ENCODE assay signal across 18 cellular contexts in the genomic region with DNA sequence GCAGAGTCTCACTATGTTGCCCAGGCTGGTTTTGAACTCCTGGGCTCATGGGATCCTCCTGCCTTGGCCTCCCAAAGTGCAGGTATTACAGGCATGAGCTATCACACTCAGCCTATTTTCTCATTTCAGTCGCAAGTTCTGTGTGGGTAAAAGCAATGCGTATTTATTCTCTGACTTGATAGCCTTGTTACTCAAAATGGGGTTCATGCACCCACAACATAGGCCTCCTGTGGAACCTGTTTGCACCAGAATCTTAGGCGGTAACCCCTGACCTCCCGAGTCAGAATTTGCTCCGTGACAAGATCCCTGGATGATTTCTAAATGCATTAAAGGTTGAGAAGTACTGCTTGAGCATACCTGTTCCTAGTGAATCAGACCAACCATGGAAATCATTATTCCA. TPM values are rescaled to one million over a fixed set of nuclear protein-coding genes. Genes with fewer than 3 reads are reported as not detected.
DNase-seq lines count a peak whose midpoint lies in the region; ATAC-seq lines count a peak whose summit lies in the region.
"Had no signal": no experiment of that assay in that cellular context is flagged by ENCODE, and none has a peak within 500 bp of the region (broad histone marks: within the 10 kb centered on the region; RNA-seq: fewer than 3 reads in every experiment).

No MANE protein-coding gene starts in this region.

- peak overlapping the region in 5 of 11 experiments; percentile 61 to 77 (median 67); a peak in 6 of 22 replicates for H3K27ac ChIP-seq in BLaER1 treated with 17β-estradiol and CSF1 and Interleukin-3, amounts not matched to agents 10 nM and 100 nM
- H3K27ac ChIP-seq: epithelial cell of prostate, pancreas had no signal

- H3K27me3 Mint-ChIP-seq in activated CD4-positive, alpha-beta T cell treated with anti-CD3 and anti-CD28 coated beads for 36 hours = no peaks in the 10 kb centered on the region
- no peaks in the 10 kb centered on the region for H3K27me3 Mint-ChIP-seq in activated T-helper 1 cell treated with anti-CD3 and anti-CD28 coated beads, Interleukin-12 subunit alpha, Interleukin-12 subunit beta, Interleukin-2, Interleukin-4 antibody, amounts not matched to agents 30 ng/mL and 10 ng/mL and 1 ng/mL, durations not matched to agents 14 hours and 24 hours and 36 hours (ENCODE audit: insufficient read depth)

- H3K9me3 Mint-ChIP-seq in activated CD4-positive, alpha-beta T cell treated with anti-CD3 and anti-CD28 coated beads for 36 hours (ENCODE audit: low read depth) = no peaks in the 10 kb centered on the region
- no peaks in the 10 kb centered on the region for H3K9me3 Mint-ChIP-seq in activated T-helper 1 cell treated with anti-CD3 and anti-CD28 coated beads, Interleukin-12 subunit alpha, Interleukin-12 subunit beta, Interleukin-2, Interleukin-4 antibody, amounts not matched to agents 30 ng/mL and 10 ng/mL and 1 ng/mL, durations not matched to agents 14 hours and 24 hours and 36 hours
- H3K9me3 Mint-ChIP-seq: CD8-positive, alpha-beta memory T cell had no signal

- intact Hi-C loops in activated CD4-positive, alpha-beta T cell treated with anti-CD3 and anti-CD28 coated beads for 36 hours (cut with DNase I, micrococcal nuclease) = loop anchor here (5.0 to 10.0 kb wide), 7 partner anchors 78 to 610 kb away; a partner anchor contains a TSS
- intact Hi-C loops in activated T-helper 1 cell treated with anti-CD3 and anti-CD28 coated beads, Interleukin-12 subunit alpha, Interleukin-12 subunit beta, Interleukin-2, Interleukin-4 antibody, amounts not matched to agents 30 ng/mL and 10 ng/mL and 1 ng/mL, durations not matched to agents 14 hours and 24 hours and 36 hours (cut with micrococcal nuclease) = loop anchor here (5.0 to 10.0 kb wide), 5 partner anchors 87 to 610 kb away; a partner anchor contains a TSS

- H3K4me3 ChIP-seq in BLaER1 treated with 17β-estradiol and CSF1 and Interleukin-3, amounts not matched to agents 10 nM and 100 nM = no peak overlapping the region
- H3K4me3 ChIP-seq: pancreas, skin epidermis had no signal

- peaks cover 0 to 3% (median 0%) of the 10 kb centered on the region in 11 experiments; a peak in 1 of 22 replicates for H3K36me3 ChIP-seq in BLaER1 treated with 17β-estradiol and CSF1 and Interleukin-3, amounts not matched to agents 10 nM and 100 nM
- H3K36me3 ChIP-seq: pancreas had no signal

- CTCF ChIA-PET in activated CD4-positive, alpha-beta T cell treated with anti-CD3 and anti-CD28 coated beads for 36 hours (lab: Charles Lee) = interaction anchor here (0.7 to 11.0 kb wide), 4 partner anchors 29 to 81 kb away, joined by 3 to 113 read pairs (median 9); no protein-coding TSS in a partner anchor

- H3K36me3 Mint-ChIP-seq in activated CD4-positive, alpha-beta T cell treated with anti-CD3 and anti-CD28 coated beads for 36 hours (ENCODE audit: low read depth) = peaks cover 86% of the 10 kb centered on the region
- peaks cover 83% of the 10 kb centered on the region for H3K36me3 Mint-ChIP-seq in activated T-helper 1 cell treated with anti-CD3 and anti-CD28 coated beads, Interleukin-12 subunit alpha, Interleukin-12 subunit beta, Interleukin-2, Interleukin-4 antibody, amounts not matched to agents 30 ng/mL and 10 ng/mL and 1 ng/mL, durations not matched to agents 14 hours and 24 hours and 36 hours (ENCODE audit: low read depth)

- H3K27me3 ChIP-seq in BLaER1 treated with 17β-estradiol and CSF1 and Interleukin-3, amounts not matched to agents 10 nM and 100 nM = no peaks in the 10 kb centered on the region
- H3K27me3 ChIP-seq: pancreas had no signal

- peaks cover 74 to 96% (median 81%) of the 10 kb centered on the region in 10 experiments for H3K4me1 ChIP-seq in BLaER1 treated with 17β-estradiol and CSF1 and Interleukin-3, amounts not matched to agents 10 nM and 100 nM

- peak overlapping the region; percentile 68 for H3K4me3 Mint-ChIP-seq in activated CD4-positive, alpha-beta T cell treated with anti-CD3 and anti-CD28 coated beads for 36 hours
- peak overlapping the region; percentile 84 for H3K4me3 Mint-ChIP-seq in activated T-helper 1 cell treated with anti-CD3 and anti-CD28 coated beads, Interleukin-12 subunit alpha, Interleukin-12 subunit beta, Interleukin-2, Interleukin-4 antibody, amounts not matched to agents 30 ng/mL and 10 ng/mL and 1 ng/mL, durations not matched to agents 14 hours and 24 hours and 36 hours

- no peak overlapping the region for H3K9ac ChIP-seq in BLaER1 treated with 17β-estradiol and CSF1 and Interleukin-3, amounts not matched to agents 10 nM and 100 nM

- no peaks in the 10 kb centered on the region; a peak in 1 of 22 replicates for H4K20me1 ChIP-seq in BLaER1 treated with 17β-estradiol and CSF1 and Interleukin-3, amounts not matched to agents 10 nM and 100 nM

- no peak for ATAC-seq in activated CD4-positive, alpha-beta T cell treated with anti-CD3 and anti-CD28 coated beads for 36 hours
- ATAC-seq: activated CD4-positive, CD25-positive, alpha-beta regulatory T cell treated with anti-CD3 and anti-CD28 coated beads, Interleukin-2, amount 50 U/mL, for 24 hours; Panc1 had no signal

- no peaks in the 10 kb centered on the region for H3K9me3 ChIP-seq in BLaER1 treated with 17β-estradiol and CSF1 and Interleukin-3, amounts not matched to agents 10 nM and 100 nM (replicated peaks in 1 of 11)
- H3K9me3 ChIP-seq: pancreas had no signal

- H3K4me1 Mint-ChIP-seq in activated CD4-positive, alpha-beta T cell treated with anti-CD3 and anti-CD28 coated beads for 36 hours = peaks cover 77% of the 10 kb centered on the region
- H3K4me1 Mint-ChIP-seq in activated T-helper 1 cell treated with anti-CD3 and anti-CD28 coated beads, Interleukin-12 subunit alpha, Interleukin-12 subunit beta, Interleukin-2, Interleukin-4 antibody, amounts not matched to agents 30 ng/mL and 10 ng/mL and 1 ng/mL, durations not matched to agents 14 hours and 24 hours and 36 hours (ENCODE audit: low read depth) = peaks cover 89% of the 10 kb centered on the region

- peak overlapping the region; percentile 93 for H3K27ac Mint-ChIP-seq in activated CD4-positive, alpha-beta T cell treated with anti-CD3 and anti-CD28 coated beads for 36 hours
- H3K27ac Mint-ChIP-seq in activated T-helper 1 cell treated with anti-CD3 and anti-CD28 coated beads, Interleukin-12 subunit alpha, Interleukin-12 subunit beta, Interleukin-2, Interleukin-4 antibody, amounts not matched to agents 30 ng/mL and 10 ng/mL and 1 ng/mL, durations not matched to agents 14 hours and 24 hours and 36 hours = peak overlapping the region; percentile 99

- POLR2A ChIA-PET in activated CD4-positive, alpha-beta T cell treated with anti-CD3 and anti-CD28 coated beads for 36 hours (lab: Charles Lee) = interaction anchor here (1.0 to 5.9 kb wide), 3 partner anchors 8 to 32 kb away, joined by 4 to 70 read pairs (median 29); a partner anchor contains a TSS

- H3K4me2 ChIP-seq in BLaER1 treated with 17β-estradiol and CSF1 and Interleukin-3, amounts not matched to agents 10 nM and 100 nM = peak overlapping the region; percentile 45 to 98 (median 89); a peak in 20 of 22 replicates

- DNase-seq in activated CD4-positive, alpha-beta T cell treated with anti-CD3 and anti-CD28 coated beads for 36 hours = no peak
- DNase-seq in activated CD4-positive, alpha-beta T cell treated with anti-CD3 and anti-CD28 coated beads, Interleukin-2, amount 50 U/mL, for 4 hours = no peak
- DNase-seq in activated T-helper 1 cell treated with anti-CD3 and anti-CD28 coated beads, Interleukin-12 subunit alpha, Interleukin-12 subunit beta, Interleukin-2, Interleukin-4 antibody, amounts not matched to agents 30 ng/mL and 10 ng/mL and 1 ng/mL, durations not matched to agents 14 hours and 24 hours and 36 hours (ENCODE audit: low spot score) = no peak
- DNase-seq in mucosa of gallbladder (ENCODE audit: low spot score) (peak; percentile 4), NCI-H2081 (lab: John Stamatoyannopoulos, UW) (no peak), C1 segment of cervical spinal cord (lab: John Stamatoyannopoulos, UW) (no peak), hypothalamus (lab: John Stamatoyannopoulos, UW) (no peak)
- DNase-seq: CD8-positive, alpha-beta memory T cell; NCI-H187 treated with DMSO at 0.1 percent for 48 hours; substantia nigra had no signal

RNA-seq across cellular contexts. Expression of a gene that starts 7.3 kb away (rescaled TPM):
- 100 to 1,000 TPM; 659 to 980 TPM for total RNA-seq in activated CD4-positive, alpha-beta T cell treated with anti-CD3 and anti-CD28 coated beads for 36 hours
- total RNA-seq in activated T-helper 1 cell treated with anti-CD3 and anti-CD28 coated beads, Interleukin-12 subunit alpha, Interleukin-12 subunit beta, Interleukin-2, Interleukin-4 antibody, amounts not matched to agents 30 ng/mL and 10 ng/mL and 1 ng/mL, durations not matched to agents 14 hours and 24 hours and 36 hours = 1,237 and 1,254 TPM in 2 replicates
- 1.4 TPM for total RNA-seq in mucosa of gallbladder
- total RNA-seq: A172, Daoy had no signal

RNA-seq across cellular contexts. Expression of a gene that starts 34.0 kb away (rescaled TPM):
- total RNA-seq in activated CD4-positive, alpha-beta T cell treated with anti-CD3 and anti-CD28 coated beads for 36 hours = 100 to 1,000 TPM; 206 to 246 TPM
- 265 and 283 TPM in 2 replicates for total RNA-seq in activated T-helper 1 cell treated with anti-CD3 and anti-CD28 coated beads, Interleukin-12 subunit alpha, Interleukin-12 subunit beta, Interleukin-2, Interleukin-4 antibody, amounts not matched to agents 30 ng/mL and 10 ng/mL and 1 ng/mL, durations not matched to agents 14 hours and 24 hours and 36 hours
- total RNA-seq in mucosa of gallbladder = 65.5 TPM

Comparison
In these comparisons a context has a peak if more than half of its experiments do, and no peak if none do; other contexts are left out.
1. RNA of a gene that starts 7.3 kb away (total RNA-seq): 1,237 to 1,254 TPM in activated T-helper 1 cell treated with anti-CD3 and anti-CD28 coated beads, Interleukin-12 subunit alpha, Interleukin-12 subunit beta, Interleukin-2, Interleukin-4 antibody, amounts not matched to agents 30 ng/mL and 10 ng/mL and 1 ng/mL, durations not matched to agents 14 hours and 24 hours and 36 hours and 659 to 980 TPM in activated CD4-positive, alpha-beta T cell treated with anti-CD3 and anti-CD28 coated beads for 36 hours; 1.4 TPM in mucosa of gallbladder (single experiment); every median in the first group is over 100 times any median in the second.